Comparison of ENCODE assay signal across 8 cellular contexts in genomic region chr17:80760501-80760900, GRCh38.
A peak's percentile ranks its signal among the peaks of the same experiment; 100 is the strongest.
DNase-seq lines count a peak whose midpoint lies in the region; ATAC-seq and TF ChIP-seq lines count a peak whose summit lies in the region.

No MANE protein-coding gene starts in this region.

- no peaks in the 10 kb centered on the region for H3K36me3 Mint-ChIP-seq in Calu3 (ENCODE audit: insufficient read depth, unreplicated experiment)

- DNase-seq in Calu3, result peak; percentile 54
- peak; percentile 50 for DNase-seq in NB4 (ENCODE audit: low read depth)
- peak; percentile 98 to 99 for DNase-seq in SHP77 (lab: John Stamatoyannopoulos, UW)
- peak; percentile 70 for DNase-seq in kidney tubule cell (ENCODE audit: low spot score)
- DNase-seq in dedifferentiated amniotic fluid mesenchymal stem cell (ENCODE audit: extremely low spot score), result no peak
- DNase-seq in psoas muscle, result no peak
- DNase-seq in stimulated activated naive CD4-positive, alpha-beta T cell (lab: John Stamatoyannopoulos, UW), result no peak

- H3K4me3 ChIP-seq in NB4 (ENCODE audit: low read depth, low read length), result no peak overlapping the region
- H3K4me3 ChIP-seq in psoas muscle, result no peak overlapping the region

- no peak overlapping the region for H3K27ac ChIP-seq in psoas muscle

- H3K27me3 ChIP-seq in psoas muscle (ENCODE audit: insufficient read depth in 3 of 3, low read length in 2 of 3), result no peaks in the 10 kb centered on the region

- no peak for TF ChIP-seq CTCF in Calu3 (IDR thresholded peaks at IDR 0.05; ENCODE audit: unreplicated experiment)
- no peak for TF ChIP-seq CTCF in NB4 (IDR thresholded peaks at IDR 0.05; ENCODE audit: low read depth, low read length)
- no peak for TF ChIP-seq CTCF in psoas muscle (IDR thresholded peaks at IDR 0.05)

- H3K27me3 Mint-ChIP-seq in Calu3 (ENCODE audit: unreplicated experiment), result no peaks in the 10 kb centered on the region

- no peak for TF ChIP-seq POLR2A in NB4 (IDR thresholded peaks at IDR 0.05; ENCODE audit: extremely low read depth, insufficient read length)

- H3K4me3 Mint-ChIP-seq in Calu3 (ENCODE audit: low read depth, unreplicated experiment), result no peak overlapping the region

- H3K27ac Mint-ChIP-seq in Calu3 (ENCODE audit: unreplicated experiment), result no peak overlapping the region

- peaks cover 0 to 3% of the 10 kb centered on the region in 2 donors for H3K36me3 ChIP-seq in psoas muscle (ENCODE audit: insufficient read depth in 1 of 2, low read depth in 1 of 2)

- H3K9me3 ChIP-seq in psoas muscle, result no peaks in the 10 kb centered on the region

- no peaks in the 10 kb centered on the region for H3K4me1 ChIP-seq in psoas muscle

- intact Hi-C loops in Calu3 (cut with micrococcal nuclease; ENCODE audit: unreplicated experiment), result no loop called here
- intact Hi-C loops in psoas muscle (cut with DNase I), result no loop called here

- CTCF ChIA-PET in Calu3 (lab: Charles Lee), result no interaction called here

- BruUV-seq in Calu3 (replicated peaks; lab: Mats Ljungman, UMichigan), result no TSS peak

- 85 to 87% (median 86%) methylated on average over 12 of the region's 12 CpGs for WGBS in psoas muscle, 3 donors

- H3K9me3 Mint-ChIP-seq in Calu3 (ENCODE audit: low read depth, unreplicated experiment), result no peaks in the 10 kb centered on the region

- ATAC-seq in psoas muscle (no peak), HG02970 (IDR thresholded peaks at IDR 0.05; ENCODE audit: low FRiP score, unreplicated experiment) (no peak)

- H3K4me1 Mint-ChIP-seq in Calu3 (ENCODE audit: low read depth, unreplicated experiment), result peaks cover 20% of the 10 kb centered on the region

Comparison
In these comparisons a context has a peak if more than half of its experiments do, and no peak if none do; other contexts are left out.
1. DNase-seq: peak in Calu3 (single experiment), NB4 (single experiment), SHP77 (2 of 2) and kidney tubule cell (single experiment); none in dedifferentiated amniotic fluid mesenchymal stem cell (single experiment), psoas muscle (0 of 2) and stimulated activated naive CD4-positive, alpha-beta T cell (0 of 6).